In the genomic region with DNA sequence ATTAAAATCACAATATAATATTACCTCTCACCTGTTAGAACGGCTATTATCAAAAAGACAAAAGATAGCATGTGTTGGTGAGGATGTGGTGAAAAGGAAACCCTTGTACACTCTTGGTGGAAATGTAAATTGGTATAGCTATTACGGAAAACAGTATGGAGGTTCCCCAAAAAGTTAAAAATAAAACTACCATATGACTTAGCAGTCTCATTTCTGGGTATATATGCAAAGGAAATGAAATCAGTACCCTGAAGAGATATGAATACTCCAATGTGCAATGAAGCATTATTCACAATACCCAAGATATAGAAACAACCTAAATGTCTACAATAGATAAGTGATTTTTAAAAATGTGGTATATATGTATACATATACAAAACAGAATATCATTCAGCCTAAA, we compare ENCODE assay signal across 19 cellular contexts.
DNase-seq lines count a peak whose midpoint lies in the region; ATAC-seq and TF ChIP-seq lines count a peak whose summit lies in the region.
"Had no signal": no experiment of that assay in that cellular context is flagged by ENCODE, and none has a peak within 500 bp of the region (broad histone marks: within the 10 kb centered on the region; RNA-seq: fewer than 3 reads in every experiment).

No MANE protein-coding gene starts in this region.

- ATAC-seq in GM19351 (IDR thresholded peaks at IDR 0.05; ENCODE audit: unreplicated experiment) = peak; percentile 53
- peak; percentile 42 for ATAC-seq in activated CD8-positive, alpha-beta T cell treated with anti-CD3 and anti-CD28 coated beads, Interleukin-2, amount 10 ng/mL, durations not matched to agents 7 days and 5 days
- ATAC-seq in stimulated activated naive B cell treated with anti-CD40 and anti-IgM and Interleukin-4, amounts not matched to agents 10 μg/mL and 1 μg/mL and 100 μg/mL, for 72 hours (replicated peaks) = peak; percentile 23 to 45
- ATAC-seq: WTC11 had no signal

- TF ChIP-seq CTCF in type B pancreatic cell (conservative IDR thresholded peaks at IDR 0.05) = no peak

- peak overlapping the region; percentile 77 for H3K27ac Mint-ChIP-seq in activated T-cell treated with anti-CD3 and anti-CD28 coated beads, Interleukin-2, amount 50 U/mL, for 24 hours
- peak overlapping the region; percentile 56 for H3K27ac Mint-ChIP-seq in activated CD8-positive, alpha-beta T cell treated with anti-CD3 and anti-CD28 coated beads, Interleukin-2, amount 10 ng/mL, durations not matched to agents 7 days and 5 days
- H3K27ac Mint-ChIP-seq in stimulated activated naive B cell treated with anti-CD40 and anti-IgM and Interleukin-4, amounts not matched to agents 10 μg/mL and 1 μg/mL and 100 μg/mL, for 72 hours = peak overlapping the region; percentile 2
- H3K27ac Mint-ChIP-seq in type B pancreatic cell = no peak overlapping the region
- H3K27ac Mint-ChIP-seq: WTC11 had no signal

- CTCF ChIA-PET in activated CD8-positive, alpha-beta T cell treated with anti-CD3 and anti-CD28 coated beads, Interleukin-2, amount 10 ng/mL, durations not matched to agents 7 days and 5 days (lab: Charles Lee) = interaction anchor here (1.0 to 2.4 kb wide), 3 partner anchors 10 to 27 kb away, joined by 4 to 7 read pairs (median 7); no protein-coding TSS in a partner anchor

- DNase-seq in activated T-cell treated with anti-CD3 and anti-CD28 coated beads, Interleukin-2, amount 50 U/mL, for 24 hours = no peak
- no peak for DNase-seq in activated T-cell treated with anti-CD3 and anti-CD28 coated beads, Interleukin-2, amount 50 U/mL, for 48 hours
- DNase-seq in activated CD8-positive, alpha-beta T cell treated with anti-CD3 and anti-CD28 coated beads, Interleukin-2, amount 10 ng/mL, durations not matched to agents 7 days and 5 days = no peak
- no peak for DNase-seq in stimulated activated naive B cell treated with anti-CD40 and anti-IgM and Interleukin-4, amounts not matched to agents 10 μg/mL and 1 μg/mL and 100 μg/mL, for 72 hours
- no peak for DNase-seq in type B pancreatic cell (ENCODE audit: extremely low spot score, unreplicated experiment)
- DNase-seq in NOMO-1 (lab: John Stamatoyannopoulos, UW; ENCODE audit: unreplicated experiment in 2 of 2) = no peak
- DNase-seq: activated effector memory CD4-positive, alpha-beta T cell treated with Interleukin-2 at 50 U/mL for 16 hours; AML-193; caudate nucleus; erythroblast; mammary epithelial cell; NCI-H446; NCI-H82; ovary; SJCRH30; stimulated activated CD4-positive, alpha-beta T cell treated with anti-CD3 and anti-CD28 coated beads, Interleukin-4, amount 100 ng/mL, for 24 hours; testis had no signal

- POLR2A ChIA-PET in activated CD8-positive, alpha-beta T cell treated with anti-CD3 and anti-CD28 coated beads, Interleukin-2, amount 10 ng/mL, durations not matched to agents 7 days and 5 days (lab: Charles Lee) = interaction anchor here (0.5 kb wide), 1 partner anchor 27 kb away, joined by 3 read pairs; no protein-coding TSS in a partner anchor

- peaks cover 33% of the 10 kb centered on the region for H3K4me1 Mint-ChIP-seq in activated T-cell treated with anti-CD3 and anti-CD28 coated beads, Interleukin-2, amount 50 U/mL, for 24 hours (ENCODE audit: low read depth)
- peaks cover 17% of the 10 kb centered on the region for H3K4me1 Mint-ChIP-seq in activated CD8-positive, alpha-beta T cell treated with anti-CD3 and anti-CD28 coated beads, Interleukin-2, amount 10 ng/mL, durations not matched to agents 7 days and 5 days (ENCODE audit: low read depth)
- peaks cover 13 to 36% of the 10 kb centered on the region in 2 donors for H3K4me1 Mint-ChIP-seq in stimulated activated naive B cell treated with anti-CD40 and anti-IgM and Interleukin-4, amounts not matched to agents 10 μg/mL and 1 μg/mL and 100 μg/mL, for 72 hours
- peaks cover 9% of the 10 kb centered on the region for H3K4me1 Mint-ChIP-seq in type B pancreatic cell (ENCODE audit: unreplicated experiment)

- no peaks in the 10 kb centered on the region for H3K9me3 Mint-ChIP-seq in activated T-cell treated with anti-CD3 and anti-CD28 coated beads, Interleukin-2, amount 50 U/mL, for 24 hours
- H3K9me3 Mint-ChIP-seq in activated CD8-positive, alpha-beta T cell treated with anti-CD3 and anti-CD28 coated beads, Interleukin-2, amount 10 ng/mL, durations not matched to agents 7 days and 5 days (ENCODE audit: insufficient read depth) = peaks cover 8% of the 10 kb centered on the region
- peaks cover 0 to 4% of the 10 kb centered on the region in 2 donors for H3K9me3 Mint-ChIP-seq in stimulated activated naive B cell treated with anti-CD40 and anti-IgM and Interleukin-4, amounts not matched to agents 10 μg/mL and 1 μg/mL and 100 μg/mL, for 72 hours
- H3K9me3 Mint-ChIP-seq in type B pancreatic cell = no peaks in the 10 kb centered on the region

- H3K36me3 Mint-ChIP-seq in activated T-cell treated with anti-CD3 and anti-CD28 coated beads, Interleukin-2, amount 50 U/mL, for 24 hours (ENCODE audit: low read depth) = no peaks in the 10 kb centered on the region
- H3K36me3 Mint-ChIP-seq in activated CD8-positive, alpha-beta T cell treated with anti-CD3 and anti-CD28 coated beads, Interleukin-2, amount 10 ng/mL, durations not matched to agents 7 days and 5 days (ENCODE audit: low read depth) = peaks cover 3% of the 10 kb centered on the region
- H3K36me3 Mint-ChIP-seq in stimulated activated naive B cell treated with anti-CD40 and anti-IgM and Interleukin-4, amounts not matched to agents 10 μg/mL and 1 μg/mL and 100 μg/mL, for 72 hours = peaks cover 0 to 4% of the 10 kb centered on the region in 2 donors
- H3K36me3 Mint-ChIP-seq in type B pancreatic cell = no peaks in the 10 kb centered on the region
- H3K36me3 Mint-ChIP-seq: WTC11 had no signal

- H3K4me3 Mint-ChIP-seq in activated T-cell treated with anti-CD3 and anti-CD28 coated beads, Interleukin-2, amount 50 U/mL, for 24 hours = no peak overlapping the region
- no peak overlapping the region for H3K4me3 Mint-ChIP-seq in activated CD8-positive, alpha-beta T cell treated with anti-CD3 and anti-CD28 coated beads, Interleukin-2, amount 10 ng/mL, durations not matched to agents 7 days and 5 days
- no peak overlapping the region for H3K4me3 Mint-ChIP-seq in stimulated activated naive B cell treated with anti-CD40 and anti-IgM and Interleukin-4, amounts not matched to agents 10 μg/mL and 1 μg/mL and 100 μg/mL, for 72 hours
- no peak overlapping the region for H3K4me3 Mint-ChIP-seq in type B pancreatic cell
- H3K4me3 Mint-ChIP-seq: WTC11 had no signal

- H3K27me3 Mint-ChIP-seq in activated T-cell treated with anti-CD3 and anti-CD28 coated beads, Interleukin-2, amount 50 U/mL, for 24 hours = peaks cover 3% of the 10 kb centered on the region
- H3K27me3 Mint-ChIP-seq in activated CD8-positive, alpha-beta T cell treated with anti-CD3 and anti-CD28 coated beads, Interleukin-2, amount 10 ng/mL, durations not matched to agents 7 days and 5 days (ENCODE audit: low read depth) = no peaks in the 10 kb centered on the region
- H3K27me3 Mint-ChIP-seq in stimulated activated naive B cell treated with anti-CD40 and anti-IgM and Interleukin-4, amounts not matched to agents 10 μg/mL and 1 μg/mL and 100 μg/mL, for 72 hours = no peaks in the 10 kb centered on the region
- no peaks in the 10 kb centered on the region for H3K27me3 Mint-ChIP-seq in type B pancreatic cell
